In genomic region chr12:122035292-122035691, GRCh38 we compare ENCODE assay signal across 1 cellular context.
TF ChIP-seq lines count a peak whose summit lies in the region.

No MANE protein-coding gene starts in this region.

TF ChIP-seq in Ishikawa, 13 proteins besides CTCF, POLR2A, EP300 and RAD21 (continued from another document):
- TF ChIP-seq USF1 (IDR thresholded peaks at IDR 0.05): peak; percentile 33; the same call in 1 of the 2 replicates
- TF ChIP-seq CEBPB (IDR thresholded peaks at IDR 0.05): peak; percentile 44; the same call in 1 of the 2 replicates
- TF ChIP-seq EGR1 (IDR thresholded peaks at IDR 0.05): peak; percentile 43
- TF ChIP-seq, protein P1, sequence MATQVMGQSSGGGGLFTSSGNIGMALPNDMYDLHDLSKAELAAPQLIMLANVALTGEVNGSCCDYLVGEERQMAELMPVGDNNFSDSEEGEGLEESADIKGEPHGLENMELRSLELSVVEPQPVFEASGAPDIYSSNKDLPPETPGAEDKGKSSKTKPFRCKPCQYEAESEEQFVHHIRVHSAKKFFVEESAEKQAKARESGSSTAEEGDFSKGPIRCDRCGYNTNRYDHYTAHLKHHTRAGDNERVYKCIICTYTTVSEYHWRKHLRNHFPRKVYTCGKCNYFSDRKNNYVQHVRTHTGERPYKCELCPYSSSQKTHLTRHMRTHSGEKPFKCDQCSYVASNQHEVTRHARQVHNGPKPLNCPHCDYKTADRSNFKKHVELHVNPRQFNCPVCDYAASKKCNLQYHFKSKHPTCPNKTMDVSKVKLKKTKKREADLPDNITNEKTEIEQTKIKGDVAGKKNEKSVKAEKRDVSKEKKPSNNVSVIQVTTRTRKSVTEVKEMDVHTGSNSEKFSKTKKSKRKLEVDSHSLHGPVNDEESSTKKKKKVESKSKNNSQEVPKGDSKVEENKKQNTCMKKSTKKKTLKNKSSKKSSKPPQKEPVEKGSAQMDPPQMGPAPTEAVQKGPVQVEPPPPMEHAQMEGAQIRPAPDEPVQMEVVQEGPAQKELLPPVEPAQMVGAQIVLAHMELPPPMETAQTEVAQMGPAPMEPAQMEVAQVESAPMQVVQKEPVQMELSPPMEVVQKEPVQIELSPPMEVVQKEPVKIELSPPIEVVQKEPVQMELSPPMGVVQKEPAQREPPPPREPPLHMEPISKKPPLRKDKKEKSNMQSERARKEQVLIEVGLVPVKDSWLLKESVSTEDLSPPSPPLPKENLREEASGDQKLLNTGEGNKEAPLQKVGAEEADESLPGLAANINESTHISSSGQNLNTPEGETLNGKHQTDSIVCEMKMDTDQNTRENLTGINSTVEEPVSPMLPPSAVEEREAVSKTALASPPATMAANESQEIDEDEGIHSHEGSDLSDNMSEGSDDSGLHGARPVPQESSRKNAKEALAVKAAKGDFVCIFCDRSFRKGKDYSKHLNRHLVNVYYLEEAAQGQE (IDR thresholded peaks at IDR 0.05; ENCODE audit: low read depth): no peak
